18 cellular contexts compared by ENCODE assay signal in genomic region chr2:236943841-236944513, GRCh38.
"Had no signal": no experiment of that assay in that cellular context is flagged by ENCODE, and none has a peak within 500 bp of the region (broad histone marks: within the 10 kb centered on the region; RNA-seq: fewer than 3 reads in every experiment).

No MANE protein-coding gene starts in this region.

- H3K36me3 Mint-ChIP-seq: activated CD4-positive, alpha-beta memory T cell treated with anti-CD3 and anti-CD28 coated beads for 36 hours; activated naive CD4-positive, alpha-beta T cell treated with anti-CD3 and anti-CD28 coated beads, Interleukin-2, amount 10 ng/mL, durations not matched to agents 7 days and 5 days; natural killer cell treated with Interleukin-12 subunit alpha and Interleukin-12 subunit beta and Interleukin-15 and Interleukin-18, amount 100 ng/mL, for 72 hours; type B pancreatic cell had no signal

- H3K9me3 ChIP-seq: left lung, thoracic aorta had no signal

- H3K27me3 ChIP-seq: left lung had no signal

- H3K4me3 Mint-ChIP-seq: activated CD4-positive, alpha-beta memory T cell treated with anti-CD3 and anti-CD28 coated beads for 36 hours; activated naive CD4-positive, alpha-beta T cell treated with anti-CD3 and anti-CD28 coated beads, Interleukin-2, amount 10 ng/mL, durations not matched to agents 7 days and 5 days; dendritic cell treated with granulocyte-macrophage colony-stimulating factor and Interleukin-4, amounts not matched to agents 40 ng/mL and 50 ng/mL, for 4 days; natural killer cell treated with Interleukin-12 subunit alpha and Interleukin-12 subunit beta and Interleukin-15 and Interleukin-18, amount 100 ng/mL, for 72 hours; type B pancreatic cell had no signal

- DNase-seq: activated CD4-positive, alpha-beta memory T cell treated with anti-CD3 and anti-CD28 coated beads for 36 hours; activated CD4-positive, alpha-beta T cell treated with anti-CD3 and anti-CD28 coated beads for 48 hours; activated effector memory CD4-positive, alpha-beta T cell treated with anti-CD3 and anti-CD28 coated beads, Interleukin-2, amount 50 U/mL, for 16 hours; activated naive CD4-positive, alpha-beta T cell treated with anti-CD3 and anti-CD28 coated beads, Interleukin-2, amount 10 ng/mL, durations not matched to agents 7 days and 5 days; activated T-cell treated with anti-CD3 and anti-CD28 coated beads for 4 hours; amygdala; effector CD8-positive, alpha-beta T cell; foreskin melanocyte; left lung; midbrain; posterior cingulate gyrus; small intestine; stimulated activated naive CD4-positive, alpha-beta T cell treated with Interleukin-2 at 50 U/mL for 16 hours had no signal

- H3K27ac ChIP-seq: left lung, thoracic aorta had no signal

- H3K36me3 ChIP-seq: left lung, thoracic aorta had no signal

- H3K27ac Mint-ChIP-seq: activated CD4-positive, alpha-beta memory T cell treated with anti-CD3 and anti-CD28 coated beads for 36 hours; activated naive CD4-positive, alpha-beta T cell treated with anti-CD3 and anti-CD28 coated beads, Interleukin-2, amount 10 ng/mL, durations not matched to agents 7 days and 5 days; dendritic cell treated with granulocyte-macrophage colony-stimulating factor and Interleukin-4, amounts not matched to agents 40 ng/mL and 50 ng/mL, for 4 days; natural killer cell treated with Interleukin-12 subunit alpha and Interleukin-12 subunit beta and Interleukin-15 and Interleukin-18, amount 100 ng/mL, for 72 hours; type B pancreatic cell had no signal

- H3K9me3 Mint-ChIP-seq: activated CD4-positive, alpha-beta memory T cell treated with anti-CD3 and anti-CD28 coated beads for 36 hours; activated naive CD4-positive, alpha-beta T cell treated with anti-CD3 and anti-CD28 coated beads, Interleukin-2, amount 10 ng/mL, durations not matched to agents 7 days and 5 days; dendritic cell treated with granulocyte-macrophage colony-stimulating factor and Interleukin-4, amounts not matched to agents 40 ng/mL and 50 ng/mL, for 4 days; natural killer cell treated with Interleukin-12 subunit alpha and Interleukin-12 subunit beta and Interleukin-15 and Interleukin-18, amount 100 ng/mL, for 72 hours; type B pancreatic cell had no signal

- ATAC-seq: left lung, sciatic nerve had no signal

- H3K4me3 ChIP-seq: left lung, thoracic aorta had no signal

- H3K4me1 Mint-ChIP-seq: activated naive CD4-positive, alpha-beta T cell treated with anti-CD3 and anti-CD28 coated beads, Interleukin-2, amount 10 ng/mL, durations not matched to agents 7 days and 5 days had no signal
